In genomic region chr2:3433339-3433699, GRCh38 we compare ENCODE assay signal across 1 cellular context.
TF ChIP-seq lines count a peak whose summit lies in the region.

No MANE protein-coding gene starts in this region.

TF ChIP-seq in GM23338, 12 proteins besides CTCF, POLR2A, EP300 and RAD21:
- TF ChIP-seq CREB1 (CRISPR knock-in tag; IDR thresholded peaks at IDR 0.05; ENCODE audit: low read depth) = no peak
- TF ChIP-seq STAT1 (IDR thresholded peaks at IDR 0.05; ENCODE audit: unreplicated experiment) = no peak
- no peak for TF ChIP-seq EZH2phosphoT487 (IDR thresholded peaks at IDR 0.05; ENCODE audit: unreplicated experiment)
- no peak for TF ChIP-seq ETS1 (IDR thresholded peaks at IDR 0.05)
- no peak for TF ChIP-seq ZNF331 (CRISPR knock-in tag; IDR thresholded peaks at IDR 0.05; ENCODE audit: low read depth)
- TF ChIP-seq, protein P1, sequence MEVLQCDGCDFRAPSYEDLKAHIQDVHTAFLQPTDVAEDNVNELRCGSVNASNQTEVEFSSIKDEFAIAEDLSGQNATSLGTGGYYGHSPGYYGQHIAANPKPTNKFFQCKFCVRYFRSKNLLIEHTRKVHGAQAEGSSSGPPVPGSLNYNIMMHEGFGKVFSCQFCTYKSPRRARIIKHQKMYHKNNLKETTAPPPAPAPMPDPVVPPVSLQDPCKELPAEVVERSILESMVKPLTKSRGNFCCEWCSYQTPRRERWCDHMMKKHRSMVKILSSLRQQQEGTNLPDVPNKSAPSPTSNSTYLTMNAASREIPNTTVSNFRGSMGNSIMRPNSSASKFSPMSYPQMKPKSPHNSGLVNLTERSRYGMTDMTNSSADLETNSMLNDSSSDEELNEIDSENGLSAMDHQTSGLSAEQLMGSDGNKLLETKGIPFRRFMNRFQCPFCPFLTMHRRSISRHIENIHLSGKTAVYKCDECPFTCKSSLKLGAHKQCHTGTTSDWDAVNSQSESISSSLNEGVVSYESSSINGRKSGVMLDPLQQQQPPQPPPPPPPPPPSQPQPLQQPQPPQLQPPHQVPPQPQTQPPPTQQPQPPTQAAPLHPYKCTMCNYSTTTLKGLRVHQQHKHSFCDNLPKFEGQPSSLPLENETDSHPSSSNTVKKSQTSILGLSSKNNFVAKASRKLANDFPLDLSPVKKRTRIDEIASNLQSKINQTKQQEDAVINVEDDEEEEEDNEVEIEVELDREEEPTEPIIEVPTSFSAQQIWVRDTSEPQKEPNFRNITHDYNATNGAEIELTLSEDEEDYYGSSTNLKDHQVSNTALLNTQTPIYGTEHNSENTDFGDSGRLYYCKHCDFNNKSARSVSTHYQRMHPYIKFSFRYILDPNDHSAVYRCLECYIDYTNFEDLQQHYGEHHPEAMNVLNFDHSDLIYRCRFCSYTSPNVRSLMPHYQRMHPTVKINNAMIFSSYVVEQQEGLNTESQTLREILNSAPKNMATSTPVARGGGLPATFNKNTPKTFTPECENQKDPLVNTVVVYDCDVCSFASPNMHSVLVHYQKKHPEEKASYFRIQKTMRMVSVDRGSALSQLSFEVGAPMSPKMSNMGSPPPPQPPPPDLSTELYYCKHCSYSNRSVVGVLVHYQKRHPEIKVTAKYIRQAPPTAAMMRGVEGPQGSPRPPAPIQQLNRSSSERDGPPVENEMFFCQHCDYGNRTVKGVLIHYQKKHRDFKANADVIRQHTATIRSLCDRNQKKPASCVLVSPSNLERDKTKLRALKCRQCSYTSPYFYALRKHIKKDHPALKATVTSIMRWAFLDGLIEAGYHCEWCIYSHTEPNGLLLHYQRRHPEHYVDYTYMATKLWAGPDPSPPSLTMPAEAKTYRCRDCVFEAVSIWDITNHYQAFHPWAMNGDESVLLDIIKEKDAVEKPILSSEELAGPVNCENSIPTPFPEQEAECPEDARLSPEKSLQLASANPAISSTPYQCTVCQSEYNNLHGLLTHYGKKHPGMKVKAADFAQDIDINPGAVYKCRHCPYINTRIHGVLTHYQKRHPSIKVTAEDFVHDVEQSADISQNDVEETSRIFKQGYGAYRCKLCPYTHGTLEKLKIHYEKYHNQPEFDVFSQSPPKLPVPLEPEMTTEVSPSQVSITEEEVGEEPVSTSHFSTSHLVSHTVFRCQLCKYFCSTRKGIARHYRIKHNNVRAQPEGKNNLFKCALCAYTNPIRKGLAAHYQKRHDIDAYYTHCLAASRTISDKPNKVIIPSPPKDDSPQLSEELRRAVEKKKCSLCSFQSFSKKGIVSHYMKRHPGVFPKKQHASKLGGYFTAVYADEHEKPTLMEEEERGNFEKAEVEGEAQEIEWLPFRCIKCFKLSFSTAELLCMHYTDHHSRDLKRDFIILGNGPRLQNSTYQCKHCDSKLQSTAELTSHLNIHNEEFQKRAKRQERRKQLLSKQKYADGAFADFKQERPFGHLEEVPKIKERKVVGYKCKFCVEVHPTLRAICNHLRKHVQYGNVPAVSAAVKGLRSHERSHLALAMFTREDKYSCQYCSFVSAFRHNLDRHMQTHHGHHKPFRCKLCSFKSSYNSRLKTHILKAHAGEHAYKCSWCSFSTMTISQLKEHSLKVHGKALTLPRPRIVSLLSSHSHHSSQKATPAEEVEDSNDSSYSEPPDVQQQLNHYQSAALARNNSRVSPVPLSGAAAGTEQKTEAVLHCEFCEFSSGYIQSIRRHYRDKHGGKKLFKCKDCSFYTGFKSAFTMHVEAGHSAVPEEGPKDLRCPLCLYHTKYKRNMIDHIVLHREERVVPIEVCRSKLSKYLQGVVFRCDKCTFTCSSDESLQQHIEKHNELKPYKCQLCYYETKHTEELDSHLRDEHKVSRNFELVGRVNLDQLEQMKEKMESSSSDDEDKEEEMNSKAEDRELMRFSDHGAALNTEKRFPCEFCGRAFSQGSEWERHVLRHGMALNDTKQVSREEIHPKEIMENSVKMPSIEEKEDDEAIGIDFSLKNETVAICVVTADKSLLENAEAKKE (CRISPR knock-in tag; IDR thresholded peaks at IDR 0.05) = no peak
- TF ChIP-seq NANOG (IDR thresholded peaks at IDR 0.05; ENCODE audit: borderline replicate concordance) = no peak
- TF ChIP-seq EZH2 (IDR thresholded peaks at IDR 0.05; ENCODE audit: low read depth, unreplicated experiment) = no peak
- TF ChIP-seq JUNB (IDR thresholded peaks at IDR 0.05; ENCODE audit: unreplicated experiment) = no peak
- TF ChIP-seq POLR2AphosphoS5 (IDR thresholded peaks at IDR 0.05; ENCODE audit: low read depth) = no peak
- TF ChIP-seq REST (IDR thresholded peaks at IDR 0.05; ENCODE audit: unreplicated experiment) = no peak
- TF ChIP-seq ZNF114 (CRISPR knock-in tag; IDR thresholded peaks at IDR 0.05) = no peak
TF ChIP-seq in GM23338: peak in this region for 0.
